9 cellular contexts compared by ENCODE assay signal in the genomic region with DNA sequence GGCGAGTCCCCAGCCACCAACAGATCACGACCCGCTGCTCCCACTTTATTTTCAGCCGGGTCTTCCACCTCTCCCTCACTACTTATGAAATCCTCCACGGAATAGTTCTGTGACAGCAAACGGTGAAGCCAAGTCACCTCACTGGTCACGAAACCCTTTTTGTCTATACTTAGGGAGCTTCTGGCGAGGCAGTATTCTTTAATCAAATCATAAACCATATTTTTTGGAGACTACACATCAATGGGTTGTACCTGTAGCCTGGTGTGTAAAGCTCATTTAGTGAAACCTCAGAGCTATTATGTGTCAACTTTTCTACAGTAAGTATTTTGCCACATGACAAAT. TPM values are rescaled to one million over a fixed set of nuclear protein-coding genes. Genes with fewer than 3 reads are reported as not detected.
DNase-seq lines count a peak whose midpoint lies in the region; ATAC-seq, FAIRE-seq and TF ChIP-seq lines count a peak whose summit lies in the region.
"Had no signal": no experiment of that assay in that cellular context is flagged by ENCODE, and none has a peak within 500 bp of the region (broad histone marks: within the 10 kb centered on the region; RNA-seq: fewer than 3 reads in every experiment).

No MANE protein-coding gene starts in this region.

- H3K4me1 Mint-ChIP-seq in GM23338: peaks cover 15% of the 10 kb centered on the region

- peak overlapping the region; percentile 83 for H3K4me3 ChIP-seq in GM23338
- H3K4me3 ChIP-seq in ascending aorta: peak overlapping the region; percentile 69 to 93
- peak overlapping the region; percentile 80 to 84 (median 81) for H3K4me3 ChIP-seq in keratinocyte (ENCODE audit: control insufficient read depth in 2 of 3, extremely low read depth in 1 of 3, insufficient read depth in 2 of 3, low read depth in 1 of 3, low read length in 3 of 3)

- peaks cover 1% of the 10 kb centered on the region; the same call in 1 of the 3 replicates for H3K36me3 Mint-ChIP-seq in GM23338 (ENCODE audit: low read depth)

- peak overlapping the region; percentile 94 for H2AFZ ChIP-seq in GM23338
- H2AFZ ChIP-seq in keratinocyte (ENCODE audit: control insufficient read depth, low read length): peak overlapping the region; percentile 76

- H3K9ac ChIP-seq in keratinocyte (ENCODE audit: control insufficient read depth, extremely low read depth, insufficient read depth, low read length): peak overlapping the region; percentile 73

- H3K36me3 ChIP-seq in GM23338 (ENCODE audit: insufficient read depth): peaks cover 12% of the 10 kb centered on the region
- no peaks in the 10 kb centered on the region for H3K36me3 ChIP-seq in ascending aorta
- peaks cover 1 to 16% of the 10 kb centered on the region in 2 experiments for H3K36me3 ChIP-seq in keratinocyte (ENCODE audit: control insufficient read depth in 2 of 2, extremely low read depth in 1 of 2, insufficient read depth in 2 of 2, low read length in 2 of 2)

- DNase-seq in GM23338 (ENCODE audit: low spot score) (no peak), ascending aorta (ENCODE audit: low spot score in 2 of 2) (no peak), keratinocyte (ENCODE audit: low read depth, low spot score) (no peak), substantia nigra (lab: John Stamatoyannopoulos, UW) (no peak), HT-29 (ENCODE audit: low spot score) (no peak), D341Med (ENCODE audit: low spot score) (no peak)

- H3K27ac Mint-ChIP-seq in GM23338: no peak overlapping the region
- H3K27ac Mint-ChIP-seq: stimulated activated naive CD8-positive, alpha-beta T cell treated with anti-CD3 and anti-CD28 coated beads, Interleukin-15, Interleukin-2, amounts not matched to agents 100 ng/mL and 50 ng/mL, for 24 hours had no signal

- no peak for FAIRE-seq in keratinocyte (lab: Jason Lieb, UNC)

- dilution Hi-C loops in keratinocyte (cut with MboI; ENCODE audit: extremely low pct_ligation_motif_present, low sequenced_read_pairs): no loop called here

- H3K79me2 ChIP-seq in GM23338 (replicated peaks; ENCODE audit: insufficient read depth): peaks cover 27% of the 10 kb centered on the region
- peaks cover 26% of the 10 kb centered on the region for H3K79me2 ChIP-seq in keratinocyte (ENCODE audit: control insufficient read depth, insufficient read depth, low read length)

- no peak for TF ChIP-seq CTCF in GM23338 (conservative IDR thresholded peaks at IDR 0.05; ENCODE audit: low read depth in 2 of 2)
- TF ChIP-seq CTCF in ascending aorta (IDR thresholded peaks at IDR 0.05): no peak
- no peak for TF ChIP-seq CTCF in keratinocyte (optimal IDR thresholded peaks at IDR 0.05 in 1 of 3, IDR thresholded peaks at IDR 0.05 in 1 of 3, conservative IDR thresholded peaks at IDR 0.05 in 1 of 3; ENCODE audit: extremely low read depth in 1 of 3, insufficient read depth in 2 of 3, low read length in 3 of 3)

- H3K27me3 ChIP-seq in GM23338 (ENCODE audit: insufficient read depth) (no peaks in the 10 kb centered on the region), ascending aorta (no peaks in the 10 kb centered on the region), keratinocyte (ENCODE audit: control insufficient read depth, extremely low read depth, insufficient read depth, low read length) (no peaks in the 10 kb centered on the region)

- ATAC-seq in GM23338 (no peak), GM19324 (IDR thresholded peaks at IDR 0.05; ENCODE audit: low FRiP score, unreplicated experiment) (no peak), GM18861 (IDR thresholded peaks at IDR 0.05; ENCODE audit: unreplicated experiment) (no peak)

- peaks cover 3% of the 10 kb centered on the region; the same call in 2 of the 3 replicates for H3K9me3 Mint-ChIP-seq in GM23338
- H3K9me3 Mint-ChIP-seq: stimulated activated naive CD8-positive, alpha-beta T cell treated with anti-CD3 and anti-CD28 coated beads, Interleukin-15, Interleukin-2, amounts not matched to agents 100 ng/mL and 50 ng/mL, for 24 hours had no signal

- peak overlapping the region; percentile 97 for H3K4me2 ChIP-seq in GM23338
- peak overlapping the region; percentile 96 for H3K4me2 ChIP-seq in keratinocyte (ENCODE audit: control insufficient read depth, extremely low read depth, insufficient read depth, low read depth, low read length)

- H3K27ac ChIP-seq in GM23338 (ENCODE audit: low read depth): peak overlapping the region; percentile 89
- H3K27ac ChIP-seq in ascending aorta: peak overlapping the region; percentile 85 to 99
- H3K27ac ChIP-seq in keratinocyte (ENCODE audit: control insufficient read depth, insufficient read depth, low read length): peak overlapping the region; percentile 76
- H3K27ac ChIP-seq in substantia nigra (ENCODE audit: low read depth, low read length, poor library complexity, severe bottlenecking): peak overlapping the region; percentile 77

- H3K4me3 Mint-ChIP-seq in GM23338: no peak overlapping the region
- H3K4me3 Mint-ChIP-seq: stimulated activated naive CD8-positive, alpha-beta T cell treated with anti-CD3 and anti-CD28 coated beads, Interleukin-15, Interleukin-2, amounts not matched to agents 100 ng/mL and 50 ng/mL, for 24 hours had no signal

- peaks cover 8% of the 10 kb centered on the region for H3K27me3 Mint-ChIP-seq in GM23338 (ENCODE audit: insufficient read depth, low read depth, poor library complexity)
- H3K27me3 Mint-ChIP-seq: stimulated activated naive CD8-positive, alpha-beta T cell treated with anti-CD3 and anti-CD28 coated beads, Interleukin-15, Interleukin-2, amounts not matched to agents 100 ng/mL and 50 ng/mL, for 24 hours had no signal

- H3K4me1 ChIP-seq in GM23338 (ENCODE audit: insufficient read depth) (peaks cover 25% of the 10 kb centered on the region), ascending aorta (peaks cover 0 to 2% of the 10 kb centered on the region in 2 donors), keratinocyte (ENCODE audit: control insufficient read depth, extremely low read depth, insufficient read depth, low read length) (peaks cover 27% of the 10 kb centered on the region)

- no peaks in the 10 kb centered on the region for H3K9me3 ChIP-seq in ascending aorta
- H3K9me3 ChIP-seq in keratinocyte (ENCODE audit: control insufficient read depth, low read depth, low read length): no peaks in the 10 kb centered on the region

- peaks cover 29% of the 10 kb centered on the region for H3F3A ChIP-seq in GM23338 (replicated peaks; ENCODE audit: low read depth)

- intact Hi-C loops in ascending aorta (cut with DNase I): loop anchor here (1.0 to 2.0 kb wide), 2 partner anchors 388 to 1396 kb away; a partner anchor contains a TSS

- H3K9me1 ChIP-seq in keratinocyte (ENCODE audit: control insufficient read depth, extremely low read depth, insufficient read depth, low read length): no peaks in the 10 kb centered on the region

- H4K20me1 ChIP-seq in GM23338 (replicated peaks; ENCODE audit: insufficient read depth): peaks cover 15% of the 10 kb centered on the region
- H4K20me1 ChIP-seq in keratinocyte (ENCODE audit: control insufficient read depth, extremely low read depth, insufficient read depth, low read length): no peaks in the 10 kb centered on the region

- no peaks in the 10 kb centered on the region for H3K9me2 ChIP-seq in GM23338 (ENCODE audit: insufficient read depth)

RNA-seq across cellular contexts. Expression of a gene that starts 0.8 kb away (rescaled TPM):
- total RNA-seq in GM23338 (2014; rRNA removed; shearing (Covaris generic)): 585 and 802 TPM in 2 replicates
- polyA plus RNA-seq in GM23338 (2016; fragmentation: Nextera tagmentation; extraction: Ambion mirVana) (1,933 and 1,942 TPM in 2 replicates), keratinocyte (169 to 452 TPM (median 419 TPM) in 3 replicates)
- total RNA-seq in ascending aorta: 22.4 TPM
- 320 TPM for polyA plus RNA-seq in keratinocyte (2011; ENCODE audit: low read depth)
- polyA plus RNA-seq in keratinocyte (2011; cell fraction: cytosol; rRNA removed): 194 and 267 TPM in 2 replicates
- polyA plus RNA-seq in keratinocyte (2011; cell fraction: nucleus; rRNA removed): 77.8 and 102 TPM in 2 replicates
- polyA plus RNA-seq in keratinocyte (2012; ENCODE audit: low replicate concordance): 252 and 432 TPM in 2 replicates
- 40.0 to 225 TPM (median 97.8 TPM) in 3 replicates for polyA minus RNA-seq in keratinocyte
- polyA minus RNA-seq in keratinocyte (2011; cell fraction: cytosol; rRNA and poly(A)+ RNA removed): 110 TPM
- polyA minus RNA-seq in keratinocyte (2011; cell fraction: nucleus; rRNA and poly(A)+ RNA removed): 22.7 and 27.8 TPM in 2 replicates
- 501 and 503 TPM in 2 replicates for total RNA-seq in HT-29 (2014; rRNA removed; shearing (Covaris generic))

RNA-seq across cellular contexts. Expression of a gene that starts 4.5 kb away (rescaled TPM):
- total RNA-seq in GM23338 (2014; rRNA removed; shearing (Covaris generic)): 24.9 and 26.7 TPM in 2 replicates
- 27.3 and 29.3 TPM in 2 replicates for polyA plus RNA-seq in GM23338 (2016; fragmentation: Nextera tagmentation; extraction: Ambion mirVana)
- total RNA-seq in ascending aorta: 15.5 TPM
- 10.7 to 17.9 TPM (median 17.1 TPM) in 3 replicates for polyA plus RNA-seq in keratinocyte
- 54.1 TPM for polyA plus RNA-seq in keratinocyte (2011; ENCODE audit: low read depth)
- 5.5 and 7.8 TPM in 2 replicates for polyA plus RNA-seq in keratinocyte (2011; cell fraction: cytosol; rRNA removed)
- 30.1 and 33.6 TPM in 2 replicates for polyA plus RNA-seq in keratinocyte (2011; cell fraction: nucleus; rRNA removed)
- polyA plus RNA-seq in keratinocyte (2012; ENCODE audit: low replicate concordance): 32.6 and 33.5 TPM in 2 replicates
- 1.2 to 28.1 TPM (median 19.5 TPM) in 3 replicates for polyA minus RNA-seq in keratinocyte
- 27.0 TPM for polyA minus RNA-seq in keratinocyte (2011; cell fraction: cytosol; rRNA and poly(A)+ RNA removed)
- 27.6 and 48.1 TPM in 2 replicates for polyA minus RNA-seq in keratinocyte (2011; cell fraction: nucleus; rRNA and poly(A)+ RNA removed)
- 33.4 and 33.7 TPM in 2 replicates for total RNA-seq in HT-29 (2014; rRNA removed; shearing (Covaris generic))

RNA-seq across cellular contexts. Expression of a gene that starts 56.7 kb away (rescaled TPM):
- 36.7 and 40.8 TPM in 2 replicates for total RNA-seq in GM23338 (2014; rRNA removed; shearing (Covaris generic))
- polyA plus RNA-seq in GM23338 (2016; fragmentation: Nextera tagmentation; extraction: Ambion mirVana) (60.7 and 64.5 TPM in 2 replicates), keratinocyte (51.5 to 92.2 TPM (median 78.9 TPM) in 3 replicates)
- total RNA-seq in ascending aorta: 9.6 TPM
- polyA plus RNA-seq in keratinocyte (2011; ENCODE audit: low read depth): 9.4 TPM
- 59.9 and 136 TPM in 2 replicates for polyA plus RNA-seq in keratinocyte (2011; cell fraction: cytosol; rRNA removed)
- 40.1 and 54.7 TPM in 2 replicates for polyA plus RNA-seq in keratinocyte (2011; cell fraction: nucleus; rRNA removed)
- 35.9 and 65.9 TPM in 2 replicates for polyA plus RNA-seq in keratinocyte (2012; ENCODE audit: low replicate concordance)
- polyA minus RNA-seq in keratinocyte: 5.0 to 35.9 TPM (median 28.5 TPM) in 3 replicates
- polyA minus RNA-seq in keratinocyte (2011; cell fraction: cytosol; rRNA and poly(A)+ RNA removed): 19.0 TPM
- 6.4 and 16.9 TPM in 2 replicates for polyA minus RNA-seq in keratinocyte (2011; cell fraction: nucleus; rRNA and poly(A)+ RNA removed)
- 17.3 and 18.7 TPM in 2 replicates for total RNA-seq in HT-29 (2014; rRNA removed; shearing (Covaris generic))

Comparison
In these comparisons a context has a peak if more than half of its experiments do, and no peak if none do; other contexts are left out.
1. RNA of a gene that starts 0.8 kb away (total RNA-seq): 585 to 802 TPM in GM23338 and 501 to 503 TPM in HT-29; 22.4 TPM in ascending aorta (single experiment); every median in the first group is over 10 times any median in the second.
2. Peak in every context shown above with its lines, with median percentiles within 50 percentile points of each other: H3K27ac ChIP-seq and H3K4me3 ChIP-seq.